In genomic region chr15:89356634-89357298, GRCh38 we compare ENCODE assay signal across 8 cellular contexts. TPM values are rescaled to one million over a fixed set of nuclear protein-coding genes. Genes with fewer than 3 reads are reported as not detected.
DNase-seq lines count a peak whose midpoint lies in the region; ATAC-seq and TF ChIP-seq lines count a peak whose summit lies in the region.

No MANE protein-coding gene starts in this region.

- no peak overlapping the region for H3K27ac ChIP-seq in upper lobe of right lung

- peak; percentile 36 for DNase-seq in activated naive CD4-positive, alpha-beta T cell treated with anti-CD3 and anti-CD28 coated beads for 36 hours
- DNase-seq in activated naive CD4-positive, alpha-beta T cell treated with Interleukin-2 at 50 U/mL for 16 hours = no peak
- DNase-seq in NCI-H446 (lab: John Stamatoyannopoulos, UW) (peak; percentile 12 to 50), choroid plexus epithelial cell (ENCODE audit: low read depth) (peak; percentile 16), upper lobe of right lung (no peak), NK-92 (lab: John Stamatoyannopoulos, UW; ENCODE audit: unreplicated experiment) (no peak)

- peaks cover 13% of the 10 kb centered on the region for H3K4me1 Mint-ChIP-seq in activated naive CD4-positive, alpha-beta T cell treated with anti-CD3 and anti-CD28 coated beads for 36 hours (ENCODE audit: low read depth)

- no peak overlapping the region for H3K4me3 Mint-ChIP-seq in activated naive CD4-positive, alpha-beta T cell treated with anti-CD3 and anti-CD28 coated beads for 36 hours

- H3K27ac Mint-ChIP-seq in activated naive CD4-positive, alpha-beta T cell treated with anti-CD3 and anti-CD28 coated beads for 36 hours = no peak overlapping the region

- H3K4me3 ChIP-seq in choroid plexus epithelial cell (ENCODE audit: low read depth, low read length) = no peak overlapping the region
- no peak overlapping the region for H3K4me3 ChIP-seq in upper lobe of right lung

- intact Hi-C loops in activated naive CD4-positive, alpha-beta T cell treated with anti-CD3 and anti-CD28 coated beads for 36 hours (cut with micrococcal nuclease) = no loop called here
- intact Hi-C loops in upper lobe of right lung (cut with DNase I) = loop anchor here (5.0 kb wide), 1 partner anchor 71 kb away; no protein-coding TSS in a partner anchor

- TF ChIP-seq CTCF in choroid plexus epithelial cell (conservative IDR thresholded peaks at IDR 0.05; ENCODE audit: low read depth, low read length) (peak; percentile 54), upper lobe of right lung (IDR thresholded peaks at IDR 0.05) (peak; percentile 38)

- ATAC-seq in upper lobe of right lung (no peak), HG03442 (IDR thresholded peaks at IDR 0.05; ENCODE audit: unreplicated experiment) (no peak), HG02970 (IDR thresholded peaks at IDR 0.05; ENCODE audit: low FRiP score, unreplicated experiment) (no peak)

- no peaks in the 10 kb centered on the region for H3K36me3 ChIP-seq in upper lobe of right lung

- no peaks in the 10 kb centered on the region for H3K36me3 Mint-ChIP-seq in activated naive CD4-positive, alpha-beta T cell treated with anti-CD3 and anti-CD28 coated beads for 36 hours (ENCODE audit: low read depth)

- no peaks in the 10 kb centered on the region for H3K9me3 ChIP-seq in upper lobe of right lung

- H3K4me1 ChIP-seq in upper lobe of right lung = peaks cover 7% of the 10 kb centered on the region

- no peaks in the 10 kb centered on the region for H3K9me3 Mint-ChIP-seq in activated naive CD4-positive, alpha-beta T cell treated with anti-CD3 and anti-CD28 coated beads for 36 hours

- CTCF ChIA-PET in activated naive CD4-positive, alpha-beta T cell treated with anti-CD3 and anti-CD28 coated beads for 36 hours (lab: Charles Lee) = interaction anchor here (0.6 to 5.7 kb wide), 15 partner anchors 8 to 150 kb away, joined by 3 to 78 read pairs (median 15); no protein-coding TSS in a partner anchor

- H3K27me3 Mint-ChIP-seq in activated naive CD4-positive, alpha-beta T cell treated with anti-CD3 and anti-CD28 coated beads for 36 hours (ENCODE audit: low read depth) = peaks cover 72% of the 10 kb centered on the region

- H3K27me3 ChIP-seq in upper lobe of right lung = peaks cover 76% of the 10 kb centered on the region

RNA-seq across cellular contexts. Expression of gene POLG, which starts 22.1 kb away (rescaled TPM):
- 10 to 100 TPM; 93.0 to 96.5 TPM for total RNA-seq in activated naive CD4-positive, alpha-beta T cell treated with anti-CD3 and anti-CD28 coated beads for 36 hours
- total RNA-seq in upper lobe of right lung = 56.6 TPM

Comparison
In these comparisons a context has a peak if more than half of its experiments do, and no peak if none do; other contexts are left out.
1. DNase-seq: peak in activated naive CD4-positive, alpha-beta T cell treated with anti-CD3 and anti-CD28 coated beads for 36 hours (single experiment), NCI-H446 (2 of 2) and choroid plexus epithelial cell (single experiment); none in activated naive CD4-positive, alpha-beta T cell treated with Interleukin-2 at 50 U/mL for 16 hours (single experiment), upper lobe of right lung (single experiment) and NK-92 (single experiment).